11 cellular contexts compared by ENCODE assay signal in the genomic region with DNA sequence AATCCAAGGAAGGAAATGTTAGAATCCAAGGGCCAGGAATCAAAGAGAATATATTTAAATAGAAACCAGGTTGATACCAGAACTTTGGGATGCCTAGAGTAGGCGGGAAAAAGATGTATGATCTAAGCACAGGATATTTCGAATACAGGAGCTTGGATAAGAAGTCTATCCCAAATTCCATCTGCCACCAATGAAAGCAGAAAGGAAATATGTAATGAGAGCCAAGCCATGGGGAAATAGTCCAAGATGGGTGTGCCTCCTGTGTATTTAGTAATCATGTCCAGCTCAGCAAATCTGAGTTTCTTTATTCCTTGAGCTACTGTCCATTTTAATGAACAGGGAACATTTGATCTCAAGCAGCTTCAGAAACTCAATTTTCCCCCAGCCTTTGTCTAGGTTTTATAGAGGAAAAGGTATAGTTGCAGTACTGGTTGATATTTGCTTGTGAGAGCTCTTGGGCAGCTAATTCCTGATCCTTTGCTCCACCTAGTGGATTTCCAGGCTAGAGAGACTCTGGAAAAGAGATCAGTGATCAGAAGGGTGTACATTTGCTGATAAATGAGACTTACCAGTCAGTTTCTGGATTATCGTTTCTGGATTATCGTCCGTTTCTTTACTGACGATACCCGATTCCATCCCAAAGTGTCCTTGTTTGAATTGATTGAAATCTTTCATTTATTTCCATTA. TPM values are rescaled to one million over a fixed set of nuclear protein-coding genes. Genes with fewer than 3 reads are reported as not detected.
DNase-seq lines count a peak whose midpoint lies in the region; ATAC-seq and TF ChIP-seq lines count a peak whose summit lies in the region.
"Not testable (repeated sequence)": the region's sequence is repeated elsewhere in the genome, so short reads cannot be mapped to it uniquely, and the experiment has no call there.
"Had no signal": no experiment of that assay in that cellular context is flagged by ENCODE, and none has a peak within 500 bp of the region (broad histone marks: within the 10 kb centered on the region; RNA-seq: fewer than 3 reads in every experiment).

No MANE protein-coding gene starts in this region.

- not testable (repeated sequence) for H3K4me3 Mint-ChIP-seq in GM23338

- H3K9me3 Mint-ChIP-seq in GM23338 = not testable (repeated sequence)

- CTCF ChIA-PET in A673 (lab: Charles Lee); SK-N-SH (lab: Yijun Ruan, JAX): not testable (repeated sequence)

- H3K36me3 Mint-ChIP-seq in GM23338 (ENCODE audit: low read depth) = not testable (repeated sequence)

- not testable (repeated sequence) for H3K27ac ChIP-seq in A673 (ENCODE audit: low read depth, low read length, poor library complexity, severe bottlenecking); GM23338 (ENCODE audit: low read depth); SK-N-SH (ENCODE audit: low read depth in 2 of 2, low read length in 1 of 2); foreskin keratinocyte

- H4K20me1 ChIP-seq in GM23338 (replicated peaks; ENCODE audit: insufficient read depth); SK-N-SH (ENCODE audit: insufficient read depth): not testable (repeated sequence)

- BruUV-seq in A673 (replicated peaks; lab: Mats Ljungman, UMichigan) = not testable (repeated sequence)

- H3K4me3 ChIP-seq in A673 (ENCODE audit: low read depth, low read length, poor library complexity, severe bottlenecking); GM23338; SK-N-SH (ENCODE audit: low read depth in 2 of 2, low read length in 1 of 2): not testable (repeated sequence)

- TF ChIP-seq RAD21 in SK-N-SH (IDR thresholded peaks at IDR 0.05; ENCODE audit: low read length) = peak; percentile 17; the same call in 1 of the 2 replicates

- not testable (repeated sequence) for H3K27me3 ChIP-seq in A673 (replicated peaks; ENCODE audit: insufficient read depth, low read depth, low read length, poor library complexity); GM23338 (ENCODE audit: insufficient read depth); SK-N-SH (ENCODE audit: insufficient read depth); foreskin keratinocyte

- H2AFZ ChIP-seq in GM23338; SK-N-SH (ENCODE audit: low read depth): not testable (repeated sequence)

- H3K4me1 Mint-ChIP-seq in GM23338 = not testable (repeated sequence)

- not testable (repeated sequence) for H3K36me3 ChIP-seq in A673 (ENCODE audit: insufficient read depth, low read length, poor library complexity, severe bottlenecking); GM23338 (ENCODE audit: insufficient read depth); SK-N-SH (replicated peaks in 1 of 2; ENCODE audit: control insufficient read depth in 1 of 2, insufficient read depth in 2 of 2, low read length in 1 of 2)

- not testable (repeated sequence) for H3F3A ChIP-seq in GM23338 (replicated peaks; ENCODE audit: low read depth); SK-N-SH (replicated peaks; ENCODE audit: insufficient read depth)

- 0 out of 2 replicates have a peak, but pooled peaks have one; percentile 17 for TF ChIP-seq CTCF in A673 (conservative IDR thresholded peaks at IDR 0.05; ENCODE audit: low read depth, low read length)
- TF ChIP-seq CTCF in GM23338 (conservative IDR thresholded peaks at IDR 0.05; ENCODE audit: low read depth in 2 of 2) = peak; percentile 13 to 35; a peak in 1 of 4 replicates
- peak; percentile 53 for TF ChIP-seq CTCF in SK-N-SH (IDR thresholded peaks at IDR 0.05)
- TF ChIP-seq CTCF in foreskin keratinocyte (conservative IDR thresholded peaks at IDR 0.05) = peak; percentile 53

- H3K9me3 ChIP-seq in A673 (ENCODE audit: low read depth, low read length, poor library complexity, severe bottlenecking); SK-N-SH: not testable (repeated sequence)

- not testable (repeated sequence) for H3K4me2 ChIP-seq in GM23338, SK-N-SH

- not testable (repeated sequence) for TF ChIP-seq EP300 in SK-N-SH (IDR thresholded peaks at IDR 0.05; ENCODE audit: borderline replicate concordance in 1 of 2, low read depth in 1 of 2, low read length in 1 of 2)

- WGBS in SK-N-SH (ENCODE audit: low lambda C conversion rate) = 81% methylated on average over 7 of the region's 7 CpGs

- H3K79me2 ChIP-seq in GM23338 (replicated peaks; ENCODE audit: insufficient read depth); SK-N-SH (ENCODE audit: insufficient read depth): not testable (repeated sequence)

- not testable (repeated sequence) for H3K27ac Mint-ChIP-seq in GM23338

- H3K9me2 ChIP-seq in GM23338 (ENCODE audit: insufficient read depth); SK-N-SH: not testable (repeated sequence)

- not testable (repeated sequence) for H3K4me1 ChIP-seq in A673 (ENCODE audit: insufficient read depth, low read length, poor library complexity, severe bottlenecking); GM23338 (ENCODE audit: insufficient read depth); SK-N-SH (ENCODE audit: control insufficient read depth in 1 of 2, insufficient read depth in 2 of 2, low read depth in 1 of 2, low read length in 1 of 2); foreskin keratinocyte

- intact Hi-C loops in A673 (cut with micrococcal nuclease; ENCODE audit: unreplicated experiment) = not testable (repeated sequence)

- H3K9ac ChIP-seq in SK-N-SH = not testable (repeated sequence)

- ATAC-seq in GM23338 = peak; percentile 68
- not testable (repeated sequence) for ATAC-seq in foreskin keratinocyte

- H3K27me3 Mint-ChIP-seq in GM23338 (ENCODE audit: insufficient read depth, low read depth, poor library complexity) = not testable (repeated sequence)

- DNase-seq in A673 (ENCODE audit: low spot score); SK-N-SH: not testable (repeated sequence)
- DNase-seq in GM23338 (ENCODE audit: low spot score) (peak; percentile 6), NCI-H2029 (lab: John Stamatoyannopoulos, UW) (peak; percentile 3), cerebellar cortex (ENCODE audit: low spot score) (peak; percentile 68), foreskin keratinocyte (peak in 1 of 2 donors; percentile 10), left kidney (ENCODE audit: low read depth, low spot score) (peak; percentile 42), pons (ENCODE audit: low spot score) (peak; percentile 40)

- POLR2A ChIA-PET in A673 (lab: Charles Lee; ENCODE audit: low non-redundant PET); SK-N-SH (lab: Yijun Ruan, JAX): not testable (repeated sequence)

RNA-seq across cellular contexts. Expression of gene FAM72A, which starts 28.3 kb away (rescaled TPM):
- total RNA-seq in A673 (2021) = 20.6 and 22.4 TPM in 2 replicates
- total RNA-seq in GM23338 (2014; rRNA removed; shearing (Covaris generic)) = 15.3 and 19.1 TPM in 2 replicates
- 24.0 and 26.7 TPM in 2 replicates for polyA plus RNA-seq in GM23338 (2016; fragmentation: Nextera tagmentation; extraction: Ambion mirVana)
- 8.1 and 8.8 TPM in 2 replicates for polyA plus RNA-seq in SK-N-SH (2012; rRNA removed)
- 8.9 and 9.2 TPM in 2 replicates for polyA plus RNA-seq in SK-N-SH (2012; cell fraction: cytosol; rRNA removed)
- polyA plus RNA-seq in SK-N-SH (2012; cell fraction: nucleus; rRNA removed) = 11.8 and 13.9 TPM in 2 replicates
- total RNA-seq in foreskin keratinocyte = 5.7 and 7.1 TPM in 2 replicates
- polyA plus RNA-seq in foreskin keratinocyte = 4.1 and 6.0 TPM in 2 replicates

RNA-seq across cellular contexts. Expression of gene SRGAP2, which starts 29.0 kb away (rescaled TPM):
- total RNA-seq in A673 (2021) = 75.4 and 92.8 TPM in 2 replicates
- total RNA-seq in GM23338 (2014; rRNA removed; shearing (Covaris generic)) = 69.2 and 77.8 TPM in 2 replicates
- polyA plus RNA-seq in GM23338 (2016; fragmentation: Nextera tagmentation; extraction: Ambion mirVana) = 41.4 and 48.3 TPM in 2 replicates
- 18.2 and 19.3 TPM in 2 replicates for polyA plus RNA-seq in SK-N-SH (2012; rRNA removed)
- 11.7 and 13.4 TPM in 2 replicates for polyA plus RNA-seq in SK-N-SH (2012; cell fraction: cytosol; rRNA removed)
- polyA plus RNA-seq in SK-N-SH (2012; cell fraction: nucleus; rRNA removed) = 88.1 and 90.9 TPM in 2 replicates
- 41.8 and 48.9 TPM in 2 replicates for total RNA-seq in foreskin keratinocyte
- polyA plus RNA-seq in foreskin keratinocyte = 11.4 and 12.1 TPM in 2 replicates

RNA-seq across cellular contexts. Expression of gene AVPR1B, which starts 57.1 kb away (rescaled TPM):
- total RNA-seq in A673 (2021) (not detected in 2 replicates), foreskin keratinocyte (not detected in 2 replicates)
- 0.52 TPM in 1 of 2 replicates, not detected in the other for total RNA-seq in GM23338 (2014; rRNA removed; shearing (Covaris generic))
- polyA plus RNA-seq in GM23338 (2016; fragmentation: Nextera tagmentation; extraction: Ambion mirVana) (0.09 and 0.24 TPM in 2 replicates), SK-N-SH (2012; rRNA removed) (not detected in 2 replicates), foreskin keratinocyte (not detected in 2 replicates)
- not detected in 2 replicates for polyA plus RNA-seq in SK-N-SH (2012; cell fraction: cytosol; rRNA removed)
- not detected in 2 replicates for polyA plus RNA-seq in SK-N-SH (2012; cell fraction: nucleus; rRNA removed)
- total RNA-seq: activated CD4-positive, alpha-beta memory T cell treated with anti-CD3 and anti-CD28 coated beads for 36 hours; activated naive CD8-positive, alpha-beta T cell treated with anti-CD3 and anti-CD28 coated beads for 36 hours; esophagus squamous epithelium had no signal
